13 cellular contexts compared by ENCODE assay signal in genomic region chr16:81786321-81786720, GRCh38. TPM values are rescaled to one million over a fixed set of nuclear protein-coding genes. Genes with fewer than 3 reads are reported as not detected.
DNase-seq lines count a peak whose midpoint lies in the region; ATAC-seq and TF ChIP-seq lines count a peak whose summit lies in the region.
"Had no signal": no experiment of that assay in that cellular context is flagged by ENCODE, and none has a peak within 500 bp of the region (broad histone marks: within the 10 kb centered on the region; RNA-seq: fewer than 3 reads in every experiment).

No MANE protein-coding gene starts in this region.

- in situ Hi-C loops in astrocyte of the cerebellum (cut with HindIII; ENCODE audit: low sequenced_read_pairs) = no loop called here

- TF ChIP-seq CTCF in astrocyte of the cerebellum (IDR thresholded peaks at IDR 0.05; ENCODE audit: low read depth, low read length, missing control alignments) = no peak
- TF ChIP-seq CTCF in GM10248 (IDR thresholded peaks at IDR 0.05; ENCODE audit: control extremely low read depth, extremely low read depth, low read depth, missing control alignments) = no peak

- ATAC-seq in GM21786 (IDR thresholded peaks at IDR 0.05; ENCODE audit: unreplicated experiment) = no peak
- ATAC-seq: activated T-helper 17 cell treated with anti-CD3 and anti-CD28 coated beads, Interleukin-2, amount 50 U/mL, for 72 hours; upper lobe of right lung had no signal

- H3K4me3 ChIP-seq in astrocyte of the cerebellum (ENCODE audit: low read depth, low read length) = no peak overlapping the region
- H3K4me3 ChIP-seq: upper lobe of right lung had no signal

- CTCF ChIA-PET in GM10248 (lab: Yijun Ruan, JAX) = interaction anchor here (0.6 to 3.5 kb wide), 10 partner anchors 8 to 87 kb away, joined by 3 to 14 read pairs (median 3); no protein-coding TSS in a partner anchor

- POLR2A ChIA-PET in GM10248 (lab: Yijun Ruan, JAX) = interaction anchor here (0.6 to 1.3 kb wide), 4 partner anchors 20 to 819 kb away, joined by 3 read pairs; no protein-coding TSS in a partner anchor

- peak; percentile 39 for DNase-seq in AG20443 (ENCODE audit: low spot score)
- DNase-seq in HT-29 (ENCODE audit: low spot score) = peak; percentile 2
- DNase-seq in astrocyte of the cerebellum (ENCODE audit: low read depth) = peak; percentile 1
- DNase-seq in kidney tubule cell (ENCODE audit: low spot score) = peak; percentile 80
- DNase-seq in activated CD8-positive, alpha-beta memory T cell treated with anti-CD3 and anti-CD28 coated beads for 24 hours = no peak
- no peak for DNase-seq in NCI-H2196 treated with DMSO at 0.1 percent for 48 hours (lab: John Stamatoyannopoulos, UW; ENCODE audit: unreplicated experiment)
- no peak for DNase-seq in GM10248 (ENCODE audit: extremely low spot score)
- DNase-seq: activated CD4-positive, alpha-beta T cell treated with anti-CD3 and anti-CD28 coated beads, Interleukin-2, amount 10 ng/mL, durations not matched to agents 24 days and 14 days; NCI-H1436 treated with DMSO at 0.1 percent for 48 hours; SW 1271; upper lobe of right lung had no signal

RNA-seq across cellular contexts. Expression of gene PLCG2, which starts 7.2 kb away (rescaled TPM):
- total RNA-seq in HT-29 (2014; rRNA removed; shearing (Covaris generic)) = 1.6 and 3.0 TPM in 2 replicates

Comparison
In these comparisons a context has a peak if more than half of its experiments do, and no peak if none do; other contexts are left out.
1. DNase-seq: peak in AG20443 (single experiment), HT-29 (single experiment), astrocyte of the cerebellum (single experiment) and kidney tubule cell (single experiment); none in activated CD8-positive, alpha-beta memory T cell treated with anti-CD3 and anti-CD28 coated beads for 24 hours (single experiment), NCI-H2196 treated with DMSO at 0.1 percent for 48 hours (single experiment) and GM10248 (single experiment).